Comparison of ENCODE assay signal across 8 cellular contexts in the genomic region with DNA sequence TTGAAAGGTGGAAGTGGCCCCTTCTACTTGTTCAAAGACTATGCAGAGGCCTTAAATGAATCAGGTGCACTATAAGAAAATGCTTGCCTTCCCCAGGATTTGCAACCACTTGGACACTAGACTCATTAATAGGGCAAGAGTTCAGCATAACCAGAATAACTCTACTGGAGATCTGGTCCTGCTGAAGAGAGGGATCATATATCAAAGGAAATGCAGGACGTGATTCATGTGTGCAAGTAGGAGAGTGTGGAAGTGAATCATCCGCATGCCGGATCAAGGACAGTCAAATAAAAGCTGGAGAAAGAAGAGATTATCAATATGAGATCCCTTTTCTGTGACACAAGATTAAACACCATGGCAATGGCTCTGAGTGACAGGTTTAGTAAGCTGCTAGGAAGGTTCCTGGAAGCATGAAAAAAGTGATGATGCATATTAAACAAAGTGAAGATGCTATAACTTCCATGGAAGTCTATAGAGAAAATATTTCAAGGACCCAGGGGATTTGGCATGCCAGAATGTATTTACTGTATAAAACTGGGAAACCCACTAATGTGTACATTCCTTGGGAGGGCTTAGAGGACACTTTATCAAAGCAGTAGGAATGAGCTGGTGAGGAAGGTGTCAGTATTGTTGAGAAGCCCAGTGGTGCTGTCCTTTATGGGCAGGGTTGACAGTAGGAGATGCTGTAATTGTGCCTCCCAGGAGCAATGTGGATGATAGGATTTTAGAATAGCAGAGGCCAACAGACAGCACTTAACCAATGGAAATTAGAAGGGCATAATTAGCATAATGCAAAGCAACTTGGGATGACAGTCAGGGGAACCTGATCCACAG.
DNase-seq lines count a peak whose midpoint lies in the region; ATAC-seq and TF ChIP-seq lines count a peak whose summit lies in the region.
"Had no signal": no experiment of that assay in that cellular context is flagged by ENCODE, and none has a peak within 500 bp of the region (broad histone marks: within the 10 kb centered on the region; RNA-seq: fewer than 3 reads in every experiment).

No MANE protein-coding gene starts in this region.

- H3K27me3 Mint-ChIP-seq in HFFc6 (ENCODE audit: insufficient read depth) = no peaks in the 10 kb centered on the region
- H3K27me3 Mint-ChIP-seq in CD8-positive, alpha-beta T cell (ENCODE audit: low read depth) = peaks cover 3% of the 10 kb centered on the region

- no peaks in the 10 kb centered on the region; the same call in 1 of the 2 replicates for H3K9me3 Mint-ChIP-seq in HFFc6
- no peaks in the 10 kb centered on the region for H3K9me3 Mint-ChIP-seq in CD8-positive, alpha-beta T cell

- no peaks in the 10 kb centered on the region for H3K79me2 ChIP-seq in smooth muscle cell (ENCODE audit: low read depth)

- no peak overlapping the region for H3K4me3 ChIP-seq in smooth muscle cell
- H3K4me3 ChIP-seq in CD8-positive, alpha-beta T cell (ENCODE audit: low read depth, low read length) = no peak overlapping the region
- H3K4me3 ChIP-seq: thyroid gland had no signal

- POLR2A ChIA-PET in CD8-positive, alpha-beta T cell (lab: Charles Lee) = no interaction called here

- peaks cover 17% of the 10 kb centered on the region for H3F3A ChIP-seq in smooth muscle cell (ENCODE audit: low read depth)

- H3K4me2 ChIP-seq in smooth muscle cell = peak overlapping the region; percentile 70

- intact Hi-C loops in CD8-positive, alpha-beta T cell (cut with DNase I, micrococcal nuclease) = no loop called here

- CTCF ChIA-PET in CD8-positive, alpha-beta T cell (lab: Charles Lee) = interaction anchor here (1.1 kb wide), 1 partner anchor 14 kb away, joined by 3 read pairs; no protein-coding TSS in a partner anchor

- H3K4me1 ChIP-seq in foreskin keratinocyte (peaks cover 8% of the 10 kb centered on the region), smooth muscle cell (ENCODE audit: low read depth) (peaks cover 11% of the 10 kb centered on the region)
- no peaks in the 10 kb centered on the region for H3K4me1 ChIP-seq in CD8-positive, alpha-beta T cell (ENCODE audit: insufficient read depth, low read length)

- H4K20me1 ChIP-seq in smooth muscle cell (ENCODE audit: low read depth) = no peaks in the 10 kb centered on the region

- peak; percentile 99 for ATAC-seq in foreskin keratinocyte
- no peak for ATAC-seq in CD8-positive, alpha-beta T cell

- H3K27me3 ChIP-seq in foreskin keratinocyte (no peaks in the 10 kb centered on the region), smooth muscle cell (ENCODE audit: low read depth) (no peaks in the 10 kb centered on the region)
- H3K27me3 ChIP-seq in CD8-positive, alpha-beta T cell (ENCODE audit: insufficient read depth, low read length) = no peaks in the 10 kb centered on the region
- H3K27me3 ChIP-seq: thyroid gland had no signal

- no peak overlapping the region for H3K9ac ChIP-seq in smooth muscle cell (ENCODE audit: low read depth)

- DNase-seq in HFFc6 = peak; percentile 91
- DNase-seq in SW 1271 (lab: John Stamatoyannopoulos, UW) = peak; percentile 75 to 96
- peak; percentile 75 to 85 for DNase-seq in foreskin keratinocyte
- no peak for DNase-seq in smooth muscle cell (lab: John Stamatoyannopoulos, UW; ENCODE audit: unreplicated experiment)
- DNase-seq in GM19238 (ENCODE audit: insufficient read length, low spot score) = no peak
- DNase-seq in activated T-cell treated with anti-CD3 and anti-CD28 coated beads, Interleukin-2, amount 50 U/mL, for 1 hour = no peak
- no peak for DNase-seq in CD8-positive, alpha-beta T cell
- DNase-seq: thyroid gland had no signal

- no peak overlapping the region for H3K4me3 Mint-ChIP-seq in HFFc6
- no peak overlapping the region for H3K4me3 Mint-ChIP-seq in CD8-positive, alpha-beta T cell

- no peaks in the 10 kb centered on the region for H3K9me3 ChIP-seq in smooth muscle cell (replicated peaks; ENCODE audit: low read depth)
- no peaks in the 10 kb centered on the region for H3K9me3 ChIP-seq in CD8-positive, alpha-beta T cell (ENCODE audit: low read length)
- H3K9me3 ChIP-seq: thyroid gland had no signal

- no peak overlapping the region for H3K27ac ChIP-seq in foreskin keratinocyte
- peak overlapping the region; percentile 39 for H3K27ac ChIP-seq in smooth muscle cell (ENCODE audit: low read depth)
- no peak overlapping the region for H3K27ac ChIP-seq in CD8-positive, alpha-beta T cell (ENCODE audit: low read depth, low read length)
- H3K27ac ChIP-seq: thyroid gland had no signal

- TF ChIP-seq CTCF in HFFc6 (IDR thresholded peaks at IDR 0.05) = no peak
- no peak for TF ChIP-seq CTCF in foreskin keratinocyte (conservative IDR thresholded peaks at IDR 0.05)
- TF ChIP-seq CTCF in smooth muscle cell (IDR thresholded peaks at IDR 0.05; ENCODE audit: borderline replicate concordance, insufficient read depth, poor library complexity, severe bottlenecking) = no peak
- no peak for TF ChIP-seq CTCF in CD8-positive, alpha-beta T cell (IDR thresholded peaks at IDR 0.05)

- H3K36me3 ChIP-seq in smooth muscle cell (ENCODE audit: low read depth) = no peaks in the 10 kb centered on the region
- H3K36me3 ChIP-seq in CD8-positive, alpha-beta T cell (ENCODE audit: insufficient read depth, low read length) = no peaks in the 10 kb centered on the region
- H3K36me3 ChIP-seq: thyroid gland had no signal

- H3K4me1 Mint-ChIP-seq in HFFc6 (ENCODE audit: low read depth) = peaks cover 23% of the 10 kb centered on the region
- H3K4me1 Mint-ChIP-seq in CD8-positive, alpha-beta T cell (ENCODE audit: low read depth) = no peaks in the 10 kb centered on the region

- H3K27ac Mint-ChIP-seq in HFFc6 = peak overlapping the region; percentile 43; the same call in 1 of the 2 replicates
- no peak overlapping the region for H3K27ac Mint-ChIP-seq in CD8-positive, alpha-beta T cell

- no peaks in the 10 kb centered on the region for H3K36me3 Mint-ChIP-seq in HFFc6 (ENCODE audit: low read depth)
- H3K36me3 Mint-ChIP-seq in CD8-positive, alpha-beta T cell = no peaks in the 10 kb centered on the region

- H2AFZ ChIP-seq in smooth muscle cell (ENCODE audit: low read depth) = no peak overlapping the region

- 4% methylated on average over 3 of the region's 3 CpGs for WGBS in smooth muscle cell (ENCODE audit: low lambda C conversion rate)

Comparison
In these comparisons a context has a peak if more than half of its experiments do, and no peak if none do; other contexts are left out.
1. DNase-seq: peak in HFFc6 (single experiment), SW 1271 (2 of 2) and foreskin keratinocyte (2 of 2); none in smooth muscle cell (single experiment), GM19238 (single experiment), activated T-cell treated with anti-CD3 and anti-CD28 coated beads, Interleukin-2, amount 50 U/mL, for 1 hour (single experiment) and CD8-positive, alpha-beta T cell (0 of 7).